14 cellular contexts compared by ENCODE assay signal in the genomic region with DNA sequence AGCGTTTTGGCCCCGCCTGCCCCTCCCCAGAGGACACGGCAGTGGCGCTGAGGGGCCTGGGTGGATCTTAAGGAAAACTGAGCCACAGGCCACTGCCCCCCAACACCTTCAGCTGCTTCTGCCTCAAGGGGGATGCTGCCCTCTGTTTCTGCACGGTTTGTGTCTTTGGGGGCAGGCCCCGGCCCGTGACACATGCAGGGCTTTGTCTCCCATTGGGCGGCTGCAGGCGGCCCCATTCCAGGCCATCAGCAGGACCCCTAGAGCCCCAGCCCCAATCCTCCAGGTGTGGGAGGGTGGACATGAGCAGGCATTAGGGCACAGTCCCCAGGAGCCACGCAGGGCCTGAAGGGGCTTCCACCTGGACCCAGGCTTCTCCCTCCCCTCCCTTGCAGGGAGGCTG. TPM values are rescaled to one million over a fixed set of nuclear protein-coding genes. Genes with fewer than 3 reads are reported as not detected.
DNase-seq lines count a peak whose midpoint lies in the region; FAIRE-seq and TF ChIP-seq lines count a peak whose summit lies in the region.
"Had no signal": no experiment of that assay in that cellular context is flagged by ENCODE, and none has a peak within 500 bp of the region (broad histone marks: within the 10 kb centered on the region; RNA-seq: fewer than 3 reads in every experiment).

No MANE protein-coding gene starts in this region.

- no peak overlapping the region for H4K8ac ChIP-seq in trophoblast cell (ENCODE audit: low read depth, low read length)
- no peak overlapping the region for H4K8ac ChIP-seq in H9 (replicated peaks; ENCODE audit: insufficient read length, low read depth, low read length)

- peak overlapping the region; percentile 65 to 79 (median 72) for H3K4me2 ChIP-seq in BLaER1 treated with 17β-estradiol and CSF1 and Interleukin-3, amounts not matched to agents 10 nM and 100 nM
- 0 out of 2 replicates have a peak overlapping the region, but pooled peaks have one; percentile 24 for H3K4me2 ChIP-seq in OCI-LY7 (ENCODE audit: low read length)
- H3K4me2 ChIP-seq in trophoblast cell (ENCODE audit: low read length): peak overlapping the region; percentile 59
- no peak overlapping the region for H3K4me2 ChIP-seq in H9 (ENCODE audit: insufficient read depth, insufficient read length, low read length)
- H3K4me2 ChIP-seq: KMS-11, PC-9 had no signal

- in situ Hi-C loops in transverse colon (cut with MboI; ENCODE audit: low pct_ligation_motif_present in 1 of 4, low pct_unique_long_range_greater_than_20kb in 1 of 4, low sequenced_read_pairs in 3 of 4) (loop anchor here in 2 of 4 donors (25.0 kb wide), 2 partner anchors 262 to 1688 kb away; no protein-coding TSS in a partner anchor), ACHN (cut with HindIII; ENCODE audit: low pct_ligation_motif_present, low pct_unique_long_range_greater_than_20kb, low sequenced_read_pairs) (no loop called here)

- TF ChIP-seq POLR2A in transverse colon (IDR thresholded peaks at IDR 0.05): no peak

- H3K27me3 Mint-ChIP-seq in H9 (ENCODE audit: low read depth): peaks cover 9% of the 10 kb centered on the region

- no peak overlapping the region for H2BK120ac ChIP-seq in trophoblast cell (ENCODE audit: insufficient read depth, low read length, poor library complexity)
- no peak overlapping the region for H2BK120ac ChIP-seq in H9 (ENCODE audit: low read depth, low read length, poor library complexity, severe bottlenecking)

- H2AK5ac ChIP-seq in trophoblast cell (ENCODE audit: low read length) (no peak overlapping the region), H9 (ENCODE audit: insufficient read length, low read length) (no peak overlapping the region)

- no peaks in the 10 kb centered on the region for H4K20me1 ChIP-seq in BLaER1 treated with 17β-estradiol and CSF1 and Interleukin-3, amounts not matched to agents 10 nM and 100 nM
- H4K20me1 ChIP-seq in OCI-LY7 (ENCODE audit: insufficient read depth, low read length) (no peaks in the 10 kb centered on the region), H9 (ENCODE audit: control insufficient read depth, insufficient read depth, insufficient read length) (no peaks in the 10 kb centered on the region)

- no CpG with 5 or more reads among the region's 10 CpGs for WGBS in trophoblast cell (ENCODE audit: extremely low coverage, insufficient coverage, insufficient read length)
- WGBS in transverse colon (ENCODE audit: low coverage in 1 of 2), 2 donors: 60% methylated on average over 1 of the region's 10 CpGs; no CpG with 5 or more reads in 1 of the 2 donors
- WGBS in H9 (ENCODE audit: extremely low coverage, insufficient read length, low lambda C conversion rate): no CpG with 5 or more reads among the region's 10 CpGs

- intact Hi-C loops in OCI-LY7 (cut with micrococcal nuclease; ENCODE audit: unreplicated experiment): loop anchor here (1.0 to 5.0 kb wide), 2 partner anchors 421 to 1683 kb away; no protein-coding TSS in a partner anchor
- intact Hi-C loops in kidney (cut with DNase I): no loop called here
- intact Hi-C loops in transverse colon (cut with DNase I; ENCODE audit: low total_unique reads): no loop called here

- H3K23me2 ChIP-seq in H9 (ENCODE audit: insufficient read length, low read depth, low read length, poor library complexity, severe bottlenecking): no peaks in the 10 kb centered on the region

- H3K4me3 Mint-ChIP-seq in H9: no peak overlapping the region

- H2BK12ac ChIP-seq in trophoblast cell (ENCODE audit: low read length): no peak overlapping the region
- H2BK12ac ChIP-seq in H9 (ENCODE audit: insufficient read length, low read depth, low read length): no peak overlapping the region

- no peak overlapping the region for H3K14ac ChIP-seq in trophoblast cell (ENCODE audit: low read length)
- no peak overlapping the region for H3K14ac ChIP-seq in H9 (ENCODE audit: insufficient read depth, low read length)

- H3K4ac ChIP-seq in trophoblast cell (ENCODE audit: low read depth, low read length) (no peak overlapping the region), H9 (ENCODE audit: low read depth, low read length) (no peak overlapping the region)

- H4K91ac ChIP-seq in trophoblast cell (ENCODE audit: low read depth, low read length) (no peak overlapping the region), H9 (ENCODE audit: insufficient read length, low read depth, low read length) (no peak overlapping the region)

- H3K9me3 ChIP-seq in BLaER1 treated with 17β-estradiol and CSF1 and Interleukin-3, amounts not matched to agents 10 nM and 100 nM (replicated peaks in 1 of 11): peaks cover 0 to 4% (median under 1%) of the 10 kb centered on the region in 11 experiments; a peak in 6 of 22 replicates
- no peaks in the 10 kb centered on the region for H3K9me3 ChIP-seq in OCI-LY7 (ENCODE audit: low read length)
- H3K9me3 ChIP-seq in kidney (ENCODE audit: control insufficient read depth in 1 of 2, low read length in 2 of 2): no peaks in the 10 kb centered on the region
- peaks cover 9% of the 10 kb centered on the region for H3K9me3 ChIP-seq in trophoblast cell (ENCODE audit: insufficient read depth, low read depth, low read length)
- no peaks in the 10 kb centered on the region for H3K9me3 ChIP-seq in transverse colon
- H3K9me3 ChIP-seq in H9 (ENCODE audit: control insufficient read depth, low read depth, low read length): no peaks in the 10 kb centered on the region

- no peak overlapping the region for H2BK5ac ChIP-seq in trophoblast cell (ENCODE audit: low read depth, low read length, poor library complexity)
- no peak overlapping the region for H2BK5ac ChIP-seq in H9 (ENCODE audit: insufficient read length, low read length)

- peaks cover 3% of the 10 kb centered on the region in 2 experiments; a peak in 1 of 4 replicates for H3K4me1 Mint-ChIP-seq in H9

- H4K5ac ChIP-seq in H9 (ENCODE audit: insufficient read length, low read depth, low read length): no peak overlapping the region

- FAIRE-seq in kidney (lab: Jason Lieb, UNC): no peak
- FAIRE-seq: A204.1, G401.6, HepG2 had no signal

- no peaks in the 10 kb centered on the region for H3K79me1 ChIP-seq in trophoblast cell (ENCODE audit: low read length)
- no peaks in the 10 kb centered on the region for H3K79me1 ChIP-seq in H9 (ENCODE audit: insufficient read depth, low read depth, low read length, poor library complexity, severe bottlenecking)

- H3K23ac ChIP-seq in trophoblast cell (ENCODE audit: low read length): no peak overlapping the region
- no peak overlapping the region for H3K23ac ChIP-seq in H9 (ENCODE audit: insufficient read length, low read depth, low read length)

- POLR2A ChIA-PET in OCI-LY7 (lab: Charles Lee): no interaction called here

- no peaks in the 10 kb centered on the region; a peak in 1 of 7 replicates for H3K36me3 Mint-ChIP-seq in H9 (ENCODE audit: insufficient read depth in 1 of 3, low read depth in 3 of 3)

- DNase-seq in OCI-LY7 (ENCODE audit: low spot score) (no peak), kidney (peak; percentile 71), trophoblast cell (no peak), HK-2 (ENCODE audit: unreplicated experiment) (no peak), transverse colon (no peak), ACHN (no peak), H9 (no peak)

- H3K27ac Mint-ChIP-seq in H9: no peak overlapping the region

- BruUV-seq in OCI-LY7 (replicated peaks; lab: Mats Ljungman, UMichigan): no TSS peak

- peaks cover 3 to 26% (median 14%) of the 10 kb centered on the region in 10 experiments; a peak in 17 of 20 replicates for H3K4me1 ChIP-seq in BLaER1 treated with 17β-estradiol and CSF1 and Interleukin-3, amounts not matched to agents 10 nM and 100 nM
- H3K4me1 ChIP-seq in OCI-LY7 (ENCODE audit: insufficient read depth, low read length, poor library complexity, severe bottlenecking): no peaks in the 10 kb centered on the region
- no peaks in the 10 kb centered on the region for H3K4me1 ChIP-seq in kidney (ENCODE audit: control insufficient read depth in 1 of 2, insufficient read depth in 1 of 2, low read depth in 1 of 2, low read length in 2 of 2)
- H3K4me1 ChIP-seq in trophoblast cell (ENCODE audit: control insufficient read depth in 1 of 2, insufficient read depth in 2 of 2, low read length in 2 of 2): no peaks in the 10 kb centered on the region
- H3K4me1 ChIP-seq in transverse colon: peaks cover 0 to 7% (median 2%) of the 10 kb centered on the region in 4 donors
- no peaks in the 10 kb centered on the region for H3K4me1 ChIP-seq in H9 (ENCODE audit: insufficient read depth, low read length)

- no peak for TF ChIP-seq EP300 in transverse colon (IDR thresholded peaks at IDR 0.05; ENCODE audit: low read depth)

- H3K27me3 ChIP-seq in BLaER1 treated with 17β-estradiol and CSF1 and Interleukin-3, amounts not matched to agents 10 nM and 100 nM: no peaks in the 10 kb centered on the region
- no peaks in the 10 kb centered on the region for H3K27me3 ChIP-seq in trophoblast cell (ENCODE audit: insufficient read depth, low read length)
- peaks cover 30% of the 10 kb centered on the region for H3K27me3 ChIP-seq in transverse colon
- no peaks in the 10 kb centered on the region for H3K27me3 ChIP-seq in H9 (ENCODE audit: insufficient read depth, low read length)

- CTCF ChIA-PET in OCI-LY7 (lab: Charles Lee; ENCODE audit: unreplicated experiment): interaction anchor here (0.6 kb wide), 1 partner anchor 1821 kb away, joined by 3 read pairs; no protein-coding TSS in a partner anchor

- H3K4me3 ChIP-seq in BLaER1 treated with 17β-estradiol and CSF1 and Interleukin-3, amounts not matched to agents 10 nM and 100 nM: peak overlapping the region in 4 of 10 experiments; percentile 9 to 33 (median 20); a peak in 5 of 20 replicates
- H3K4me3 ChIP-seq in OCI-LY7 (ENCODE audit: low read depth, low read length, poor library complexity, severe bottlenecking) (no peak overlapping the region), kidney (ENCODE audit: low read length in 2 of 2) (no peak overlapping the region), trophoblast cell (ENCODE audit: low read depth, low read length) (no peak overlapping the region), transverse colon (no peak overlapping the region)
- H3K4me3 ChIP-seq: GM23248, PC-9 had no signal

- H3K56ac ChIP-seq in H9 (ENCODE audit: insufficient read length, low read depth, low read length): no peak overlapping the region

- no peaks in the 10 kb centered on the region for H3K79me2 ChIP-seq in OCI-LY7 (ENCODE audit: insufficient read depth, low read depth, low read length)
- no peaks in the 10 kb centered on the region for H3K79me2 ChIP-seq in trophoblast cell (ENCODE audit: control insufficient read depth, insufficient read depth, low read length, poor library complexity)
- no peaks in the 10 kb centered on the region for H3K79me2 ChIP-seq in H9 (ENCODE audit: insufficient read depth, low read length)

- no peak overlapping the region for H2BK20ac ChIP-seq in H9 (ENCODE audit: low read depth, low read length, poor library complexity, severe bottlenecking)

- peak overlapping the region in 4 of 11 experiments; percentile 26 to 33 (median 30); a peak in 4 of 22 replicates for H3K9ac ChIP-seq in BLaER1 treated with 17β-estradiol and CSF1 and Interleukin-3, amounts not matched to agents 10 nM and 100 nM
- H3K9ac ChIP-seq in kidney (ENCODE audit: low read length in 2 of 2) (no peak overlapping the region), trophoblast cell (ENCODE audit: low read length) (no peak overlapping the region), H9 (ENCODE audit: extremely low read depth, insufficient read length, low read length) (no peak overlapping the region)
- H3K9ac ChIP-seq: GM23248, KMS-11 had no signal

- H3K18ac ChIP-seq in trophoblast cell (ENCODE audit: low read length): no peak overlapping the region
- no peak overlapping the region for H3K18ac ChIP-seq in H9 (ENCODE audit: insufficient read length, low read depth, low read length)

- no peak overlapping the region for H4K12ac ChIP-seq in trophoblast cell (ENCODE audit: low read depth, low read length)

- no peak overlapping the region for H3K27ac ChIP-seq in BLaER1 treated with 17β-estradiol and CSF1 and Interleukin-3, amounts not matched to agents 10 nM and 100 nM
- H3K27ac ChIP-seq in OCI-LY7 (ENCODE audit: low read depth, low read length, poor library complexity, severe bottlenecking) (no peak overlapping the region), kidney (ENCODE audit: low read depth in 2 of 2, low read length in 2 of 2) (no peak overlapping the region), trophoblast cell (ENCODE audit: low read depth, low read length) (no peak overlapping the region), transverse colon (no peak overlapping the region), H9 (ENCODE audit: insufficient read length, low read depth, low read length) (no peak overlapping the region)
- H3K27ac ChIP-seq: GM23248, KMS-11, PC-9 had no signal

- no peaks in the 10 kb centered on the region for H3K36me3 ChIP-seq in BLaER1 treated with 17β-estradiol and CSF1 and Interleukin-3, amounts not matched to agents 10 nM and 100 nM
- H3K36me3 ChIP-seq in OCI-LY7 (ENCODE audit: insufficient read depth, low read length): no peaks in the 10 kb centered on the region
- no peaks in the 10 kb centered on the region for H3K36me3 ChIP-seq in kidney (ENCODE audit: control insufficient read depth in 1 of 2, insufficient read depth in 2 of 2, low read length in 2 of 2)
- H3K36me3 ChIP-seq in trophoblast cell (ENCODE audit: control insufficient read depth in 1 of 2, insufficient read depth in 2 of 2, low read length in 2 of 2): no peaks in the 10 kb centered on the region
- H3K36me3 ChIP-seq in transverse colon: no peaks in the 10 kb centered on the region

- H2AFZ ChIP-seq in OCI-LY7 (ENCODE audit: low read length) (peak overlapping the region; percentile 37; the same call in 1 of the 2 replicates), trophoblast cell (ENCODE audit: insufficient read depth, low read length, poor library complexity) (no peak overlapping the region), H9 (ENCODE audit: low read length) (no peak overlapping the region)
- H2AFZ ChIP-seq: GM23248, PC-9 had no signal

- no peak overlapping the region for H2BK15ac ChIP-seq in H9 (ENCODE audit: low read depth, low read length)

- peaks cover 4 to 7% of the 10 kb centered on the region in 2 experiments; a peak in 4 of 5 replicates for H3K9me3 Mint-ChIP-seq in H9

- no peak overlapping the region for H3T11ph ChIP-seq in H9 (ENCODE audit: low read length)

- no peak for TF ChIP-seq CTCF in OCI-LY7 (conservative IDR thresholded peaks at IDR 0.05; ENCODE audit: low read length)
- TF ChIP-seq CTCF in kidney (IDR thresholded peaks at IDR 0.05; ENCODE audit: borderline replicate concordance, extremely low read depth, insufficient read depth): no peak
- TF ChIP-seq CTCF in transverse colon (IDR thresholded peaks at IDR 0.05): no peak
- no peak for TF ChIP-seq CTCF in H9 (conservative IDR thresholded peaks at IDR 0.05)

- no peaks in the 10 kb centered on the region for H3K9me2 ChIP-seq in OCI-LY7 (ENCODE audit: insufficient read depth, low read length)

RNA-seq across cellular contexts. Expression of gene PPP2R2D, which starts 25.3 kb away (rescaled TPM):
- total RNA-seq in OCI-LY7 (2014; rRNA removed; shearing (Covaris generic)): 36.2 and 38.5 TPM in 2 replicates
- total RNA-seq in OCI-LY7 (2022): 37.4 and 40.1 TPM in 2 replicates
- total RNA-seq in kidney: 28.3 TPM
- 34.8 TPM for polyA plus RNA-seq in kidney (ENCODE audit: insufficient read depth, low read depth, low replicate concordance)
- polyA plus RNA-seq in trophoblast cell (2013): 40.4 and 40.5 TPM in 2 replicates
- total RNA-seq in transverse colon: 10 to 100 TPM; 39.2 to 79.0 (median 52.9) TPM
- 33.8 and 35.1 TPM in 2 replicates for total RNA-seq in H9 (2021)
